ENCODE assay signal across 20 cellular contexts in the genomic region with DNA sequence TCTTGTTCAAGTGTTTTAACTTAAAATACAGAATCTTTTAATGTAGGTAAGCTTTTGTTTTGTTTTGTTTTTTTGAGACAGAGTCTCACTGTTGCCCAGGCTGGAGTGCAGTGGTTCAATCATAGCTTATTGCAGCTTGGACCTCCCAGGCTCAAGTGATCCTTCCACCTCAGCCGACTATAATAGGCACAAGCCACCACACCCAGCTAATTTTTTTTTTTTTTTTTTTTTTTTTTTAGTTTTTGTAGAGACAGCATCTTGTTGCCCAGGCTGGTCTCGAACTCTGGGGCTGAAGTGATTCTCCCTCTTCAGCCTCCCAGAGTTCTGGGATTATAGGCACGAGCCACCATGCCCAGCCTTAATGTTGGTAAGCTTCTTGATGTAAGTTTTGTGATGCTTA. TPM values are rescaled to one million over a fixed set of nuclear protein-coding genes. Genes with fewer than 3 reads are reported as not detected.
A peak's percentile ranks its signal among the peaks of the same experiment; 100 is the strongest.
DNase-seq lines count a peak whose midpoint lies in the region; ATAC-seq, FAIRE-seq and TF ChIP-seq lines count a peak whose summit lies in the region.
"Had no signal": no experiment of that assay in that cellular context is flagged by ENCODE, and none has a peak within 500 bp of the region (broad histone marks: within the 10 kb centered on the region; RNA-seq: fewer than 3 reads in every experiment).

No MANE protein-coding gene starts in this region.

- peaks cover 6% of the 10 kb centered on the region for H3K36me3 Mint-ChIP-seq in neural crest cell (ENCODE audit: low read depth)
- H3K36me3 Mint-ChIP-seq: CD4-positive, CD25-positive, alpha-beta regulatory T cell had no signal

- H3K9me3 ChIP-seq in right atrium auricular region, result no peaks in the 10 kb centered on the region
- H3K9me3 ChIP-seq in ascending aorta, result no peaks in the 10 kb centered on the region
- no peaks in the 10 kb centered on the region for H3K9me3 ChIP-seq in uterus
- H3K9me3 ChIP-seq: upper lobe of right lung had no signal

- H3K4me1 ChIP-seq in right atrium auricular region, result peaks cover 0 to 20% of the 10 kb centered on the region in 2 donors
- H3K4me1 ChIP-seq in ascending aorta, result peaks cover 2 to 7% of the 10 kb centered on the region in 2 donors
- no peaks in the 10 kb centered on the region for H3K4me1 ChIP-seq in uterus

- H3K4me1 Mint-ChIP-seq in neural crest cell, result peaks cover 11% of the 10 kb centered on the region

- no peak for ATAC-seq in Right ventricle myocardium superior (ENCODE audit: poor library complexity)
- ATAC-seq: activated naive CD8-positive, alpha-beta T cell treated with anti-CD3 and anti-CD28 coated beads, Interleukin-2, amount 50 U/mL, for 24 hours; activated T-helper 17 cell treated with anti-CD3 and anti-CD28 coated beads, Interleukin-2, amount 50 U/mL, for 72 hours; upper lobe of right lung had no signal

- TF ChIP-seq CTCF in right atrium auricular region (IDR thresholded peaks at IDR 0.05), result no peak
- TF ChIP-seq CTCF in ascending aorta (IDR thresholded peaks at IDR 0.05), result no peak
- TF ChIP-seq CTCF in neural crest cell (conservative IDR thresholded peaks at IDR 0.05), result no peak
- no peak for TF ChIP-seq CTCF in uterus (IDR thresholded peaks at IDR 0.05)

- no peaks in the 10 kb centered on the region for H3K36me3 ChIP-seq in right atrium auricular region
- no peaks in the 10 kb centered on the region for H3K36me3 ChIP-seq in ascending aorta
- no peaks in the 10 kb centered on the region for H3K36me3 ChIP-seq in uterus
- H3K36me3 ChIP-seq: upper lobe of right lung had no signal

- no peak overlapping the region for H3K4me3 ChIP-seq in right atrium auricular region
- H3K4me3 ChIP-seq in ascending aorta, result no peak overlapping the region
- no peak overlapping the region for H3K4me3 ChIP-seq in uterus
- H3K4me3 ChIP-seq: upper lobe of right lung had no signal

- H3K4me3 Mint-ChIP-seq in neural crest cell, result peak overlapping the region; percentile 28
- H3K4me3 Mint-ChIP-seq: activated naive CD8-positive, alpha-beta T cell treated with anti-CD3 and anti-CD28 coated beads, Interleukin-2, amount 50 U/mL, for 24 hours; activated T-helper 17 cell treated with anti-CD3 and anti-CD28 coated beads, Interleukin-2, amount 50 U/mL, for 72 hours; CD4-positive, CD25-positive, alpha-beta regulatory T cell had no signal

- intact Hi-C loops in Right ventricle myocardium superior (cut with DNase I), result loop anchor here (5.0 kb wide), 1 partner anchor 69 kb away; no protein-coding TSS in a partner anchor
- intact Hi-C loops in ascending aorta (cut with DNase I), result loop anchor here (5.0 to 10.0 kb wide), 3 partner anchors 569 to 1124 kb away; partner anchors contain the start of gene GCLC
- intact Hi-C loops in uterus (cut with DNase I; ENCODE audit: low total_unique reads), result no loop called here

- H3K27ac ChIP-seq in right atrium auricular region, result peak overlapping the region; percentile 10 to 67
- H3K27ac ChIP-seq in ascending aorta, result peak overlapping the region; percentile 79
- H3K27ac ChIP-seq in uterus, result peak overlapping the region; percentile 28 to 49
- H3K27ac ChIP-seq: upper lobe of right lung had no signal

- no peak for FAIRE-seq in RCC 7860 (lab: Jason Lieb, UNC)

- no peaks in the 10 kb centered on the region for H3K27me3 ChIP-seq in right atrium auricular region
- H3K27me3 ChIP-seq in ascending aorta, result no peaks in the 10 kb centered on the region
- no peaks in the 10 kb centered on the region for H3K27me3 ChIP-seq in uterus
- H3K27me3 ChIP-seq: upper lobe of right lung had no signal

- DNase-seq in right atrium auricular region (ENCODE audit: low spot score) (no peak), Right ventricle myocardium superior (no peak), ascending aorta (ENCODE audit: low spot score in 2 of 2) (no peak), neural crest cell (ENCODE audit: low read depth, low spot score) (no peak), uterus (no peak), RCC 7860 (ENCODE audit: low spot score) (no peak), SIG-M5 (lab: John Stamatoyannopoulos, UW) (no peak), hippocampal formation (lab: John Stamatoyannopoulos, UW) (no peak)
- DNase-seq: activated CD4-positive, CD25-positive, alpha-beta regulatory T cell; activated naive CD8-positive, alpha-beta T cell treated with anti-CD3 and anti-CD28 coated beads, Interleukin-2, amount 50 U/mL, for 24 hours; CD4-positive, CD25-positive, alpha-beta regulatory T cell; central memory CD4-positive, alpha-beta T cell; effector CD4-positive, alpha-beta T cell; MV-4-11; NCI-H1930; NCI-H446 treated with DMSO at 0.1 percent for 48 hours; SHP77; stimulated activated naive CD4-positive, alpha-beta T cell; upper lobe of right lung had no signal

- no peaks in the 10 kb centered on the region for H3K27me3 Mint-ChIP-seq in neural crest cell (ENCODE audit: low read depth)
- H3K27me3 Mint-ChIP-seq: activated naive CD8-positive, alpha-beta T cell treated with anti-CD3 and anti-CD28 coated beads, Interleukin-2, amount 50 U/mL, for 24 hours; activated T-helper 17 cell treated with anti-CD3 and anti-CD28 coated beads, Interleukin-2, amount 50 U/mL, for 72 hours had no signal

- TF ChIP-seq POLR2A in uterus (IDR thresholded peaks at IDR 0.05), result no peak

- H3K27ac Mint-ChIP-seq in neural crest cell (ENCODE audit: unreplicated experiment), result peak overlapping the region; percentile 9
- H3K27ac Mint-ChIP-seq: activated naive CD8-positive, alpha-beta T cell treated with anti-CD3 and anti-CD28 coated beads, Interleukin-2, amount 50 U/mL, for 24 hours; activated T-helper 17 cell treated with anti-CD3 and anti-CD28 coated beads, Interleukin-2, amount 50 U/mL, for 72 hours; CD4-positive, CD25-positive, alpha-beta regulatory T cell had no signal

- no peaks in the 10 kb centered on the region for H3K9me3 Mint-ChIP-seq in neural crest cell
- H3K9me3 Mint-ChIP-seq: activated naive CD8-positive, alpha-beta T cell treated with anti-CD3 and anti-CD28 coated beads, Interleukin-2, amount 50 U/mL, for 24 hours; activated T-helper 17 cell treated with anti-CD3 and anti-CD28 coated beads, Interleukin-2, amount 50 U/mL, for 72 hours; CD4-positive, CD25-positive, alpha-beta regulatory T cell had no signal

RNA-seq across cellular contexts. Expression of gene EFHC1, which starts 3.3 kb away (rescaled TPM):
- total RNA-seq in right atrium auricular region, result 1 to 10 TPM; 3.4 to 4.1 TPM
- total RNA-seq in Right ventricle myocardium superior, result 6.4 TPM
- 7.3 TPM for total RNA-seq in ascending aorta
- total RNA-seq in neural crest cell, result 43.7 and 46.0 TPM in 2 replicates
- total RNA-seq in uterus, result 10 to 100 TPM; 15.6 to 63.0 (median 29.5) TPM
